12 cellular contexts compared by ENCODE assay signal in genomic region chr19:9539201-9539600, GRCh38. TPM values are rescaled to one million over a fixed set of nuclear protein-coding genes. Genes with fewer than 3 reads are reported as not detected.
DNase-seq lines count a peak whose midpoint lies in the region; ATAC-seq and TF ChIP-seq lines count a peak whose summit lies in the region.
"Not testable (repeated sequence)": the region's sequence is repeated elsewhere in the genome, so short reads cannot be mapped to it uniquely, and the experiment has no call there.
"Had no signal": no experiment of that assay in that cellular context is flagged by ENCODE, and none has a peak within 500 bp of the region (broad histone marks: within the 10 kb centered on the region; RNA-seq: fewer than 3 reads in every experiment).

No MANE protein-coding gene starts in this region.

- not testable (repeated sequence) for H3K9me2 ChIP-seq in neural cell (ENCODE audit: insufficient read depth, low read length)

- H3K36me3 Mint-ChIP-seq in T-helper 2 cell treated with Interferon-gamma antibody and Interleukin-4, amounts not matched to agents 5 μg/mL and 100 μg/mL, for 36 hours (ENCODE audit: low read depth), result peaks cover 48% of the 10 kb centered on the region
- H3K36me3 Mint-ChIP-seq in activated naive CD8-positive, alpha-beta T cell treated with anti-CD3 and anti-CD28 coated beads for 36 hours, result peaks cover 57% of the 10 kb centered on the region
- peaks cover 38% of the 10 kb centered on the region for H3K36me3 Mint-ChIP-seq in endodermal cell (ENCODE audit: low read depth)
- peaks cover 39 to 47% of the 10 kb centered on the region in 2 donors for H3K36me3 Mint-ChIP-seq in stimulated activated naive B cell treated with anti-CD40 and anti-IgM and Interleukin-4, amounts not matched to agents 10 μg/mL and 1 μg/mL and 100 μg/mL, for 72 hours

- H3K4me1 Mint-ChIP-seq in T-helper 2 cell treated with Interferon-gamma antibody and Interleukin-4, amounts not matched to agents 5 μg/mL and 100 μg/mL, for 36 hours (ENCODE audit: low read depth); activated naive CD8-positive, alpha-beta T cell treated with anti-CD3 and anti-CD28 coated beads for 36 hours; endodermal cell: not testable (repeated sequence)
- peaks cover 14 to 21% of the 10 kb centered on the region in 2 donors for H3K4me1 Mint-ChIP-seq in stimulated activated naive B cell treated with anti-CD40 and anti-IgM and Interleukin-4, amounts not matched to agents 10 μg/mL and 1 μg/mL and 100 μg/mL, for 72 hours

- not testable (repeated sequence) for H3K27me3 Mint-ChIP-seq in T-helper 2 cell treated with Interferon-gamma antibody and Interleukin-4, amounts not matched to agents 5 μg/mL and 100 μg/mL, for 36 hours (ENCODE audit: low read depth); activated naive CD8-positive, alpha-beta T cell treated with anti-CD3 and anti-CD28 coated beads for 36 hours; endodermal cell (ENCODE audit: insufficient read depth); stimulated activated naive B cell treated with anti-CD40 and anti-IgM and Interleukin-4, amounts not matched to agents 10 μg/mL and 1 μg/mL and 100 μg/mL, for 72 hours

- not testable (repeated sequence) for TF ChIP-seq EP300 in neural cell (conservative IDR thresholded peaks at IDR 0.05; ENCODE audit: poor library complexity, severe bottlenecking)

- TF ChIP-seq CTCF in AG04449 (IDR thresholded peaks at IDR 0.05; ENCODE audit: insufficient read depth, low read length, missing control alignments); HL-60 (IDR thresholded peaks at IDR 0.05; ENCODE audit: insufficient read depth, low read length); endodermal cell (conservative IDR thresholded peaks at IDR 0.05); neural cell (IDR thresholded peaks at IDR 0.05; ENCODE audit: poor library complexity, severe bottlenecking): not testable (repeated sequence)

- peak overlapping the region; percentile 94 for H3K4me3 Mint-ChIP-seq in T-helper 2 cell treated with Interferon-gamma antibody and Interleukin-4, amounts not matched to agents 5 μg/mL and 100 μg/mL, for 36 hours
- H3K4me3 Mint-ChIP-seq in activated naive CD8-positive, alpha-beta T cell treated with anti-CD3 and anti-CD28 coated beads for 36 hours, result peak overlapping the region; percentile 98
- H3K4me3 Mint-ChIP-seq in endodermal cell, result peak overlapping the region; percentile 96
- peak overlapping the region; percentile 40 to 92 for H3K4me3 Mint-ChIP-seq in stimulated activated naive B cell treated with anti-CD40 and anti-IgM and Interleukin-4, amounts not matched to agents 10 μg/mL and 1 μg/mL and 100 μg/mL, for 72 hours

- not testable (repeated sequence) for H3K4me1 ChIP-seq in endodermal cell (ENCODE audit: control insufficient read depth, insufficient read depth, low read length)

- H3K4me3 ChIP-seq in AG04449 (ENCODE audit: low read depth, low read length) (peak overlapping the region; percentile 3; the same call in 1 of the 2 replicates), endodermal cell (ENCODE audit: low read length) (peak overlapping the region; percentile 90), iPS-18c (ENCODE audit: insufficient read depth, low read depth, low read length) (peak overlapping the region; percentile 96; the same call in 1 of the 2 replicates), neural cell (ENCODE audit: low read length) (peak overlapping the region; percentile 81)
- not testable (repeated sequence) for H3K4me3 ChIP-seq in HL-60 (replicated peaks; ENCODE audit: insufficient read depth, low read length)

- peaks cover 46% of the 10 kb centered on the region for H3K9me3 ChIP-seq in endodermal cell (ENCODE audit: control insufficient read depth, low read length)
- not testable (repeated sequence) for H3K9me3 ChIP-seq in iPS-18c (ENCODE audit: control insufficient read depth, insufficient read depth, low read length); neural cell (ENCODE audit: low read length)

- not testable (repeated sequence) for H3K27me3 ChIP-seq in HL-60 (ENCODE audit: insufficient read depth, poor library complexity, severe bottlenecking); endodermal cell (ENCODE audit: control insufficient read depth, insufficient read depth, low read length, poor library complexity, severe bottlenecking); neural cell (ENCODE audit: insufficient read depth, low read depth, low read length)

- POLR2A ChIA-PET in AG04449 (lab: Yijun Ruan, JAX), result not testable (repeated sequence)

- not testable (repeated sequence) for TF ChIP-seq RAD21 in neural cell (conservative IDR thresholded peaks at IDR 0.05)

- not testable (repeated sequence) for ATAC-seq in stimulated activated naive B cell treated with anti-CD40 and anti-IgM and Interleukin-4, amounts not matched to agents 10 μg/mL and 1 μg/mL and 100 μg/mL, for 72 hours (replicated peaks)

- H3K9ac ChIP-seq in endodermal cell (ENCODE audit: extremely low read depth, low read length, poor library complexity, severe bottlenecking), result not testable (repeated sequence)
- peak overlapping the region; percentile 95 for H3K9ac ChIP-seq in neural cell (ENCODE audit: low read length)

- CTCF ChIA-PET in AG04449 (lab: Yijun Ruan, JAX), result not testable (repeated sequence)

- H4K20me1 ChIP-seq in neural cell (ENCODE audit: insufficient read depth), result not testable (repeated sequence)

- H3K4me2 ChIP-seq in neural cell (ENCODE audit: low read length), result peak overlapping the region; percentile 45

- 92 to 94% methylated on average over 2 to 6 of the region's 6 CpGs for WGBS in endodermal cell (ENCODE audit: insufficient coverage in 1 of 2, insufficient read length in 1 of 2), 2 experiments

- peak overlapping the region; percentile 99 for H2AFZ ChIP-seq in neural cell (ENCODE audit: low read depth, low read length)

- peaks cover 34% of the 10 kb centered on the region for H3K36me3 ChIP-seq in endodermal cell (ENCODE audit: control insufficient read depth, insufficient read depth, low read length)
- H3K36me3 ChIP-seq in neural cell (ENCODE audit: insufficient read depth, low read length), result peaks cover 17% of the 10 kb centered on the region

- H3K27ac ChIP-seq in HL-60 (replicated peaks) (peak overlapping the region; percentile 86), neural cell (ENCODE audit: low read length) (peak overlapping the region; percentile 96)
- H3K27ac ChIP-seq in endodermal cell (ENCODE audit: low read depth, low read length), result not testable (repeated sequence)

- H3K27ac Mint-ChIP-seq in T-helper 2 cell treated with Interferon-gamma antibody and Interleukin-4, amounts not matched to agents 5 μg/mL and 100 μg/mL, for 36 hours, result peak overlapping the region; percentile 98
- H3K27ac Mint-ChIP-seq in activated naive CD8-positive, alpha-beta T cell treated with anti-CD3 and anti-CD28 coated beads for 36 hours, result peak overlapping the region; percentile 99
- peak overlapping the region; percentile 100 for H3K27ac Mint-ChIP-seq in endodermal cell
- H3K27ac Mint-ChIP-seq in stimulated activated naive B cell treated with anti-CD40 and anti-IgM and Interleukin-4, amounts not matched to agents 10 μg/mL and 1 μg/mL and 100 μg/mL, for 72 hours, result peak overlapping the region; percentile 98

- not testable (repeated sequence) for H3F3A ChIP-seq in neural cell (ENCODE audit: insufficient read depth, low read length, poor library complexity, severe bottlenecking)

- peaks cover 39% of the 10 kb centered on the region for H3K9me3 Mint-ChIP-seq in T-helper 2 cell treated with Interferon-gamma antibody and Interleukin-4, amounts not matched to agents 5 μg/mL and 100 μg/mL, for 36 hours
- H3K9me3 Mint-ChIP-seq in activated naive CD8-positive, alpha-beta T cell treated with anti-CD3 and anti-CD28 coated beads for 36 hours, result peaks cover 21% of the 10 kb centered on the region
- H3K9me3 Mint-ChIP-seq in endodermal cell, result peaks cover 63% of the 10 kb centered on the region
- peaks cover 14 to 15% of the 10 kb centered on the region in 2 donors for H3K9me3 Mint-ChIP-seq in stimulated activated naive B cell treated with anti-CD40 and anti-IgM and Interleukin-4, amounts not matched to agents 10 μg/mL and 1 μg/mL and 100 μg/mL, for 72 hours

- DNase-seq in AG04449 (ENCODE audit: low read depth, low spot score); HL-60 (ENCODE audit: low read depth in 1 of 2, low spot score in 1 of 2); T-helper 2 cell treated with Interferon-gamma antibody and Interleukin-4, amounts not matched to agents 5 μg/mL and 100 μg/mL, for 36 hours (ENCODE audit: low spot score); activated naive CD8-positive, alpha-beta T cell treated with anti-CD3 and anti-CD28 coated beads for 36 hours; endodermal cell; stimulated activated naive B cell treated with anti-CD40 and anti-IgM and Interleukin-4, amounts not matched to agents 10 μg/mL and 1 μg/mL and 100 μg/mL, for 72 hours: not testable (repeated sequence)

- H3K79me2 ChIP-seq in neural cell (replicated peaks; ENCODE audit: insufficient read depth, low read length), result peaks cover 36% of the 10 kb centered on the region

RNA-seq across cellular contexts. Expression of gene ZNF426, which starts 0.8 kb away (rescaled TPM):
- total RNA-seq in activated naive CD8-positive, alpha-beta T cell treated with anti-CD3 and anti-CD28 coated beads for 36 hours, result 10 to 100 TPM; 18.6 to 18.8 TPM
- total RNA-seq in endodermal cell, result 10 to 100 TPM; 26.0 to 30.0 TPM
- polyA plus RNA-seq in endodermal cell (2013, experiment 1 of 2), result 11.7 TPM
- 11.6 TPM for polyA plus RNA-seq in endodermal cell (2013, experiment 2 of 2)
- polyA plus RNA-seq in neural cell, result 12.2 and 14.3 TPM in 2 replicates
- polyA minus RNA-seq in neural cell, result 44.6 and 49.4 TPM in 2 replicates

RNA-seq across cellular contexts. Expression of gene ZNF560, which starts 40.8 kb away (rescaled TPM):
- under 1 TPM; 0.28 to 0.60 TPM for total RNA-seq in activated naive CD8-positive, alpha-beta T cell treated with anti-CD3 and anti-CD28 coated beads for 36 hours
- total RNA-seq in endodermal cell, result not detected
- 0.11 TPM for polyA plus RNA-seq in endodermal cell (2013, experiment 1 of 2)
- 0.21 TPM for polyA plus RNA-seq in endodermal cell (2013, experiment 2 of 2)
- 0.52 and 0.61 TPM in 2 replicates for polyA plus RNA-seq in neural cell
- polyA minus RNA-seq in neural cell, result 0.24 and 0.46 TPM in 2 replicates
- total RNA-seq: H7; Peyer's patch; posterior vena cava; T-helper 1 cell treated with Interleukin-12 subunit alpha and Interleukin-12 subunit beta and Interleukin-4 antibody, amounts not matched to agents 30 ng/mL and 1 ng/mL, for 36 hours had no signal

RNA-seq across cellular contexts. Expression of gene ZNF121, which starts 45.1 kb away (rescaled TPM):
- total RNA-seq in activated naive CD8-positive, alpha-beta T cell treated with anti-CD3 and anti-CD28 coated beads for 36 hours, result 10 to 100 TPM; 89.3 to 98.9 TPM
- total RNA-seq in endodermal cell, result 100 to 1,000 TPM; 100 to 168 TPM
- polyA plus RNA-seq in endodermal cell (2013, experiment 1 of 2), result 46.3 TPM
- polyA plus RNA-seq in endodermal cell (2013, experiment 2 of 2), result 47.2 TPM
- polyA plus RNA-seq in neural cell, result 29.5 and 32.4 TPM in 2 replicates
- 157 and 165 TPM in 2 replicates for polyA minus RNA-seq in neural cell
